In the genomic region with DNA sequence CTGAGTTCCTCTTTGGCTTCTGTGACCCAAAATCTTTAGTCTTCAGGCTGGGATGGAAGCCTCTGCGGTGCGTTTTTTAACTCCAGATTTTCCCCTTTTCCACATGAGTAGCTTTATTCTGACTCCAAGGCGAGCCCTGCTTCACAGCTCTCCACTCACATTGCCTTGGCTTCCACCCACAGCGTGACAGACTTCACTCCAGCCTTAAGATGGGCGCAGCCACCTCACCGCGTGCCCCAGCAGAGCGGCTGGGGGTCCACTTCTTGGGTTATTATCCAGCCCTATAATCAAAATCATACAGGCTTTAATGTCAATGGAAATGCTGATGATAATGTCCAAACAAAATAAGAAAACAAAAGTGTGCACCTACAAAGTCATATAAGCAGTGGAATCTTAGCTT, we compare ENCODE assay signal across 1 cellular context.
TF ChIP-seq lines count a peak whose summit lies in the region.

No MANE protein-coding gene starts in this region.

TF ChIP-seq in WTC11, 78 proteins besides CTCF, POLR2A, EP300 and RAD21 (continued from another document):
- no peak for TF ChIP-seq ARID4B (CRISPR knock-in tag; IDR thresholded peaks at IDR 0.05; ENCODE audit: borderline replicate concordance)
- no peak for TF ChIP-seq NR1H2 (CRISPR knock-in tag; IDR thresholded peaks at IDR 0.05)
- no peak for TF ChIP-seq PRRX2 (CRISPR knock-in tag; IDR thresholded peaks at IDR 0.05)
